Comparison of ENCODE assay signal across 1 cellular context in genomic region chr15:36371509-36371908, GRCh38.
TF ChIP-seq lines count a peak whose summit lies in the region.

No MANE protein-coding gene starts in this region.

TF ChIP-seq in endothelial cell of umbilical vein, 7 proteins besides CTCF, POLR2A, EP300 and RAD21:
- TF ChIP-seq POLR2AphosphoS5 (IDR thresholded peaks at IDR 0.05; ENCODE audit: insufficient read depth, low read depth, low read length) (no peak), JUN (IDR thresholded peaks at IDR 0.05; ENCODE audit: borderline replicate concordance, insufficient read depth, insufficient read length, low read depth) (no peak), FOS (IDR thresholded peaks at IDR 0.05; ENCODE audit: borderline replicate concordance, insufficient read depth, low read length) (peak; percentile 49), MAX (IDR thresholded peaks at IDR 0.05; ENCODE audit: insufficient read depth, insufficient read length) (no peak)
TF ChIP-seq in endothelial cell of umbilical vein: peak in this region for 1.
